In genomic region chr5:80668016-80668969, GRCh38 we compare ENCODE assay signal across 11 cellular contexts. TPM values are rescaled to one million over a fixed set of nuclear protein-coding genes. Genes with fewer than 3 reads are reported as not detected.
DNase-seq lines count a peak whose midpoint lies in the region; ATAC-seq and TF ChIP-seq lines count a peak whose summit lies in the region.
"Had no signal": no experiment of that assay in that cellular context is flagged by ENCODE, and none has a peak within 500 bp of the region (broad histone marks: within the 10 kb centered on the region; RNA-seq: fewer than 3 reads in every experiment).

No MANE protein-coding gene starts in this region.

- POLR2A ChIA-PET in activated B cell treated with CpG ODN at 0.5 μM for 24 hours (lab: Charles Lee): interaction anchor here (0.6 to 2.2 kb wide), 5 partner anchors 9 to 417 kb away, joined by 3 to 15 read pairs (median 6); partner anchors contain the start of genes DHFR and MSH3

- H3K4me1 Mint-ChIP-seq in activated B cell treated with CpG ODN at 0.5 μM for 24 hours: peaks cover 16% of the 10 kb centered on the region

- H3K27ac Mint-ChIP-seq in activated B cell treated with CpG ODN at 0.5 μM for 24 hours: peak overlapping the region; percentile 81

- no peak for TF ChIP-seq CTCF in activated B cell treated with CpG ODN at 0.5 μM for 24 hours (IDR thresholded peaks at IDR 0.05)

- no peaks in the 10 kb centered on the region for H3K9me3 Mint-ChIP-seq in activated B cell treated with CpG ODN at 0.5 μM for 24 hours

- no peaks in the 10 kb centered on the region for H3K27me3 Mint-ChIP-seq in activated B cell treated with CpG ODN at 0.5 μM for 24 hours

- no peak for DNase-seq in activated B cell treated with CpG ODN at 0.5 μM for 24 hours
- no peak for DNase-seq in AG08396 (ENCODE audit: low spot score)
- no peak for DNase-seq in NCI-H1436 treated with DMSO at 0.1 percent for 48 hours (lab: John Stamatoyannopoulos, UW)
- no peak for DNase-seq in hippocampal formation (lab: John Stamatoyannopoulos, UW)
- no peak for DNase-seq in foreskin melanocyte
- DNase-seq: activated CD4-positive, alpha-beta T cell treated with anti-CD3 and anti-CD28 coated beads for 48 hours; glutamatergic neuron had no signal

- peak overlapping the region in 14 of 21 experiments; percentile 21 to 76 (median 62) for H3K27ac ChIP-seq in skin epidermis
- H3K27ac ChIP-seq: neutrophil had no signal

- H3K4me3 Mint-ChIP-seq in activated B cell treated with CpG ODN at 0.5 μM for 24 hours: peak overlapping the region; percentile 44

- ATAC-seq in GM19023 (IDR thresholded peaks at IDR 0.05; ENCODE audit: unreplicated experiment) (peak; percentile 82), HG02759 (IDR thresholded peaks at IDR 0.05; ENCODE audit: unreplicated experiment) (peak; percentile 69), activated B cell treated with CpG ODN at 0.5 μM for 24 hours (ENCODE audit: low read depth) (peak; percentile 87)

- intact Hi-C loops in activated B cell treated with CpG ODN at 0.5 μM for 24 hours (cut with micrococcal nuclease): loop anchor here (1.0 kb wide), 1 partner anchor 13 kb away; no protein-coding TSS in a partner anchor

- peak overlapping the region in 1 of 7 experiments; percentile 1 for H3K4me3 ChIP-seq in skin epidermis

- peaks cover 64% of the 10 kb centered on the region for H3K36me3 Mint-ChIP-seq in activated B cell treated with CpG ODN at 0.5 μM for 24 hours (ENCODE audit: low read depth)

- CTCF ChIA-PET in activated B cell treated with CpG ODN at 0.5 μM for 24 hours (lab: Charles Lee): interaction anchor here (2.7 kb wide), 1 partner anchor 576 kb away, joined by 11 read pairs; no protein-coding TSS in a partner anchor

RNA-seq across cellular contexts. Expression of gene DHFR, which starts 13.5 kb away (rescaled TPM):
- total RNA-seq in activated B cell treated with CpG ODN at 0.5 μM for 24 hours: 11.1 and 12.7 TPM in 2 replicates

RNA-seq across cellular contexts. Expression of gene MSH3, which starts 13.8 kb away (rescaled TPM):
- total RNA-seq in activated B cell treated with CpG ODN at 0.5 μM for 24 hours: 22.9 and 24.0 TPM in 2 replicates
